In the genomic region with DNA sequence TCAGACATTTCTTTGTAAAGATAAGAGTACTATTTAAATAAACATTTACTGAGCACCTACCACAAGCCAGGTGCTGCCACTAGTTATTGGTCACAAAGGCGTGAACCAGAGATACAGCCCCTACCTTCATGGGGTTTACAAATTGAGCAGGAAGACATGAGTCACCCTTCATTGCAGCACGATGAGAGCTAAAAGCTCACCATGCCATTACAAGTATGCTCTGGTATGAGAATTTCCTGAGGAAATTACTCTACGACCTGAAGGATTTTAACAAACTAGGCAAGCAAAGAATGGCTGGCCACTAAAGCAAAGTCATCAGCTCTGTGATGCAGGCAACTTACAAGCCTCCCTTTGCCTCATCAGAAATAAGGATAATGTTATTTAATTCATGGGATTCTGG, we compare ENCODE assay signal across 25 cellular contexts.
A peak's percentile ranks its signal among the peaks of the same experiment; 100 is the strongest.
DNase-seq lines count a peak whose midpoint lies in the region; ATAC-seq, FAIRE-seq and TF ChIP-seq lines count a peak whose summit lies in the region.
"Had no signal": no experiment of that assay in that cellular context is flagged by ENCODE, and none has a peak within 500 bp of the region (broad histone marks: within the 10 kb centered on the region; RNA-seq: fewer than 3 reads in every experiment).

No MANE protein-coding gene starts in this region.

- POLR2A ChIA-PET in PC-3 (lab: Charles Lee; ENCODE audit: unreplicated experiment): no interaction called here

- H3K4me3 ChIP-seq in PC-3 (ENCODE audit: low read length) (no peak overlapping the region), epithelial cell of esophagus (ENCODE audit: low read length) (no peak overlapping the region), keratinocyte (ENCODE audit: control insufficient read depth in 2 of 3, extremely low read depth in 1 of 3, insufficient read depth in 2 of 3, low read depth in 1 of 3, low read length in 3 of 3) (peak overlapping the region in 1 of 3 experiments; percentile 23)
- H3K4me3 ChIP-seq: heart right ventricle, testis had no signal

- H3K9me1 ChIP-seq in keratinocyte (ENCODE audit: control insufficient read depth, extremely low read depth, insufficient read depth, low read length): no peaks in the 10 kb centered on the region

- no peak overlapping the region for H3K4me2 ChIP-seq in PC-3 (ENCODE audit: low read length)
- peak overlapping the region; percentile 26 for H3K4me2 ChIP-seq in keratinocyte (ENCODE audit: control insufficient read depth, extremely low read depth, insufficient read depth, low read depth, low read length)

- H3K9me2 ChIP-seq in PC-3 (replicated peaks; ENCODE audit: low read length): no peaks in the 10 kb centered on the region

- dilution Hi-C loops in keratinocyte (cut with MboI; ENCODE audit: extremely low pct_ligation_motif_present, low sequenced_read_pairs): no loop called here

- BruUV-seq in PC-3 (replicated peaks; lab: Mats Ljungman, UMichigan): no TSS peak

- H3K36me3 ChIP-seq in PC-3 (ENCODE audit: low read depth, low read length): no peaks in the 10 kb centered on the region
- H3K36me3 ChIP-seq in keratinocyte (ENCODE audit: control insufficient read depth in 2 of 2, extremely low read depth in 1 of 2, insufficient read depth in 2 of 2, low read length in 2 of 2): no peaks in the 10 kb centered on the region
- H3K36me3 ChIP-seq: heart right ventricle had no signal

- H4K20me1 ChIP-seq in PC-3 (ENCODE audit: low read length) (no peaks in the 10 kb centered on the region), keratinocyte (ENCODE audit: control insufficient read depth, extremely low read depth, insufficient read depth, low read length) (no peaks in the 10 kb centered on the region)

- peak; percentile 6 for DNase-seq in AG08395 (ENCODE audit: low spot score)
- peak; percentile 38 for DNase-seq in PC-3
- DNase-seq in epithelial cell of esophagus (ENCODE audit: low read depth): peak; percentile 92
- DNase-seq in keratinocyte (ENCODE audit: low read depth, low spot score): peak; percentile 33
- no peak for DNase-seq in cortex of kidney (lab: John Stamatoyannopoulos, UW)
- DNase-seq: activated CD4-positive, alpha-beta T cell treated with anti-CD3 and anti-CD28 coated beads, Interleukin-2, amount 50 U/mL, for 4 hours; activated naive CD4-positive, alpha-beta T cell treated with anti-CD3 and anti-CD28 coated beads for 36 hours; activated T-cell treated with anti-CD3 and anti-CD28 coated beads for 4 hours; DMS79 treated with DMSO at 0.1 percent for 48 hours; H9; heart right ventricle; KBM-7; kidney glomerular epithelial cell; midbrain; NCI-H1105; NCI-H524 treated with DMSO at 0.1 percent for 48 hours; SIG-M5; testis had no signal

- intact Hi-C loops in PC-3 (cut with micrococcal nuclease): no loop called here

- ATAC-seq in PC-3 (no peak), HG03025 (IDR thresholded peaks at IDR 0.05; ENCODE audit: low FRiP score, unreplicated experiment) (no peak), GM19455 (IDR thresholded peaks at IDR 0.05; ENCODE audit: unreplicated experiment) (no peak), HG03439 (IDR thresholded peaks at IDR 0.05; ENCODE audit: unreplicated experiment) (no peak)
- ATAC-seq: heart right ventricle had no signal

- no peaks in the 10 kb centered on the region for H3F3A ChIP-seq in PC-3 (ENCODE audit: low read length, unreplicated experiment)

- H3K27me3 ChIP-seq in PC-3 (ENCODE audit: low read length) (no peaks in the 10 kb centered on the region), keratinocyte (ENCODE audit: control insufficient read depth, extremely low read depth, insufficient read depth, low read length) (no peaks in the 10 kb centered on the region)
- H3K27me3 ChIP-seq: testis had no signal

- H3K9me3 ChIP-seq in PC-3 (ENCODE audit: low read length) (no peaks in the 10 kb centered on the region), keratinocyte (ENCODE audit: control insufficient read depth, low read depth, low read length) (no peaks in the 10 kb centered on the region)
- H3K9me3 ChIP-seq: testis had no signal

- H2AFZ ChIP-seq in PC-3 (ENCODE audit: low read length): no peak overlapping the region
- peak overlapping the region; percentile 63 for H2AFZ ChIP-seq in keratinocyte (ENCODE audit: control insufficient read depth, low read length)

- no peaks in the 10 kb centered on the region for H3K79me2 ChIP-seq in PC-3 (ENCODE audit: low read length)
- H3K79me2 ChIP-seq in keratinocyte (ENCODE audit: control insufficient read depth, insufficient read depth, low read length): no peaks in the 10 kb centered on the region

- peak; percentile 96 for FAIRE-seq in keratinocyte (lab: Jason Lieb, UNC)
- FAIRE-seq: A204.1, GM18507 had no signal

- H3K27ac ChIP-seq in PC-3 (ENCODE audit: low read length) (no peak overlapping the region), keratinocyte (ENCODE audit: control insufficient read depth, insufficient read depth, low read length) (peak overlapping the region; percentile 56)
- H3K27ac ChIP-seq: heart right ventricle, HL-60, testis, VCaP had no signal

- no peak overlapping the region for H3K9ac ChIP-seq in PC-3 (ENCODE audit: low read length)
- no peak overlapping the region for H3K9ac ChIP-seq in keratinocyte (ENCODE audit: control insufficient read depth, extremely low read depth, insufficient read depth, low read length)

- CTCF ChIA-PET in PC-3 (lab: Charles Lee): no interaction called here

- H3K4me1 ChIP-seq in PC-3 (ENCODE audit: insufficient read depth, low read length) (no peaks in the 10 kb centered on the region), keratinocyte (ENCODE audit: control insufficient read depth, extremely low read depth, insufficient read depth, low read length) (peaks cover 13% of the 10 kb centered on the region)
- H3K4me1 ChIP-seq: heart right ventricle, testis had no signal

- TF ChIP-seq CTCF in PC-3 (conservative IDR thresholded peaks at IDR 0.05; ENCODE audit: low read depth, low read length) (no peak), epithelial cell of esophagus (IDR thresholded peaks at IDR 0.05; ENCODE audit: insufficient read depth, low read depth, low read length, missing control alignments) (no peak), keratinocyte (optimal IDR thresholded peaks at IDR 0.05 in 1 of 3, IDR thresholded peaks at IDR 0.05 in 1 of 3, conservative IDR thresholded peaks at IDR 0.05 in 1 of 3; ENCODE audit: extremely low read depth in 1 of 3, insufficient read depth in 2 of 3, low read length in 3 of 3) (no peak)
